Comparison of ENCODE assay signal across 21 cellular contexts in genomic region chr1:111884772-111885443, GRCh38.
DNase-seq lines count a peak whose midpoint lies in the region; ATAC-seq and TF ChIP-seq lines count a peak whose summit lies in the region.
"Had no signal": no experiment of that assay in that cellular context is flagged by ENCODE, and none has a peak within 500 bp of the region (broad histone marks: within the 10 kb centered on the region; RNA-seq: fewer than 3 reads in every experiment).

No MANE protein-coding gene starts in this region.

- ATAC-seq in heart left ventricle, result peak; percentile 73 to 81 (median 74)
- ATAC-seq in right lobe of liver, result no peak
- no peak for ATAC-seq in GM21381 (IDR thresholded peaks at IDR 0.05; ENCODE audit: unreplicated experiment)
- no peak for ATAC-seq in left colon
- ATAC-seq: K562 had no signal

- no peaks in the 10 kb centered on the region for H3K79me2 ChIP-seq in OCI-LY7 (ENCODE audit: insufficient read depth, low read depth, low read length)

- H3K36me3 ChIP-seq in OCI-LY7 (ENCODE audit: insufficient read depth, low read length) (no peaks in the 10 kb centered on the region), heart left ventricle (no peaks in the 10 kb centered on the region), right lobe of liver (no peaks in the 10 kb centered on the region)
- H3K36me3 ChIP-seq: BLaER1 treated with 17β-estradiol and CSF1 and Interleukin-3, amounts not matched to agents 10 nM and 100 nM had no signal

- 56 to 77% (median 60%) methylated on average over 8 of the region's 8 CpGs for WGBS in heart left ventricle, 4 donors
- WGBS in right lobe of liver (ENCODE audit: insufficient coverage, low coverage, low lambda C conversion rate, missing lambda C conversion rate), result 59% methylated on average over 8 of the region's 8 CpGs

- H3K4me3 ChIP-seq in OCI-LY7 (ENCODE audit: low read depth, low read length, poor library complexity, severe bottlenecking) (no peak overlapping the region), heart left ventricle (no peak overlapping the region), right lobe of liver (no peak overlapping the region)
- H3K4me3 ChIP-seq: BLaER1 treated with 17β-estradiol and CSF1 and Interleukin-3, amounts not matched to agents 10 nM and 100 nM; GM23248; K562 had no signal

- H3K27me3 ChIP-seq in heart left ventricle, result peaks cover 0 to 4% (median 0%) of the 10 kb centered on the region in 9 donors
- no peaks in the 10 kb centered on the region for H3K27me3 ChIP-seq in right lobe of liver
- H3K27me3 ChIP-seq: BLaER1 treated with 17β-estradiol and CSF1 and Interleukin-3, amounts not matched to agents 10 nM and 100 nM had no signal

- no peak overlapping the region for H2AFZ ChIP-seq in OCI-LY7 (ENCODE audit: low read length)
- H2AFZ ChIP-seq: GM23248 had no signal

- CTCF ChIA-PET in OCI-LY7 (lab: Charles Lee; ENCODE audit: unreplicated experiment), result no interaction called here

- POLR2A ChIA-PET in OCI-LY7 (lab: Charles Lee), result interaction anchor here (0.5 to 0.6 kb wide), 2 partner anchors 320 to 438 kb away, joined by 3 read pairs; no protein-coding TSS in a partner anchor

- TF ChIP-seq POLR2A in heart left ventricle (IDR thresholded peaks at IDR 0.05) (no peak), right lobe of liver (IDR thresholded peaks at IDR 0.05) (no peak)

- H3K27ac ChIP-seq in OCI-LY7 (ENCODE audit: low read depth, low read length, poor library complexity, severe bottlenecking), result no peak overlapping the region
- peak overlapping the region in 6 of 12 donors; percentile 28 to 61 (median 44) for H3K27ac ChIP-seq in heart left ventricle
- H3K27ac ChIP-seq in right lobe of liver, result no peak overlapping the region
- H3K27ac ChIP-seq: 22Rv1; BLaER1 treated with 17β-estradiol and CSF1 and Interleukin-3, amounts not matched to agents 10 nM and 100 nM; GM23248 had no signal

- H3K4me2 ChIP-seq in OCI-LY7 (ENCODE audit: low read length), result no peak overlapping the region
- H3K4me2 ChIP-seq: BLaER1 treated with 17β-estradiol and CSF1 and Interleukin-3, amounts not matched to agents 10 nM and 100 nM had no signal

- H3K9me3 ChIP-seq in OCI-LY7 (ENCODE audit: low read length), result no peaks in the 10 kb centered on the region
- H3K9me3 ChIP-seq in heart left ventricle, result no peaks in the 10 kb centered on the region
- no peaks in the 10 kb centered on the region for H3K9me3 ChIP-seq in right lobe of liver
- H3K9me3 ChIP-seq: BLaER1 treated with 17β-estradiol and CSF1 and Interleukin-3, amounts not matched to agents 10 nM and 100 nM had no signal

- DNase-seq in NCI-H345 (lab: John Stamatoyannopoulos, UW) (peak; percentile 5), NCI-H345 treated with DMSO at 0.1 percent for 48 hours (lab: John Stamatoyannopoulos, UW; ENCODE audit: unreplicated experiment) (no peak), OCI-LY7 (ENCODE audit: low spot score) (no peak), heart left ventricle (peak in 2 of 5 donors; percentile 38 to 63), right lobe of liver (no peak), retina (no peak), left colon (no peak)
- DNase-seq: ACHN; CD4-positive, alpha-beta memory T cell; GM23248; NCI-H1092; NCI-H1436; NCI-H187 treated with DMSO at 0.1 percent for 48 hours; NCI-H2107; NCI-H524; NCI-H774; OCI-M1 had no signal

- H3K4me1 ChIP-seq in OCI-LY7 (ENCODE audit: insufficient read depth, low read length, poor library complexity, severe bottlenecking), result no peaks in the 10 kb centered on the region
- H3K4me1 ChIP-seq in heart left ventricle, result peaks cover 0 to 58% (median 26%) of the 10 kb centered on the region in 12 donors
- peaks cover 0 to 39% (median 14%) of the 10 kb centered on the region in 4 donors for H3K4me1 ChIP-seq in right lobe of liver

- TF ChIP-seq CTCF in OCI-LY7 (conservative IDR thresholded peaks at IDR 0.05; ENCODE audit: low read length) (peak; percentile 24; the same call in 1 of the 2 replicates), heart left ventricle (IDR thresholded peaks at IDR 0.05) (peak in 6 of 12 donors; percentile 20 to 45 (median 26)), right lobe of liver (IDR thresholded peaks at IDR 0.05) (peak in 3 of 4 donors; percentile 16 to 36 (median 26))

- no peaks in the 10 kb centered on the region for H4K20me1 ChIP-seq in OCI-LY7 (ENCODE audit: insufficient read depth, low read length)
- H4K20me1 ChIP-seq: BLaER1 treated with 17β-estradiol and CSF1 and Interleukin-3, amounts not matched to agents 10 nM and 100 nM had no signal

- intact Hi-C loops in OCI-LY7 (cut with micrococcal nuclease; ENCODE audit: unreplicated experiment) (no loop called here), heart left ventricle (cut with DNase I) (loop anchor here in 8 of 10 donors (2.0 to 10.0 kb wide), 8 partner anchors 60 to 452 kb away; partner anchors contain the start of gene KCND3 (in 1 of the 8)), right lobe of liver (cut with DNase I) (loop anchor here in 1 of 2 donors (10.0 kb wide), 1 partner anchor 90 kb away; no protein-coding TSS in a partner anchor), left colon (cut with DNase I, micrococcal nuclease) (no loop called here)

- BruUV-seq in OCI-LY7 (replicated peaks; lab: Mats Ljungman, UMichigan), result no TSS peak

- H3K9me2 ChIP-seq in OCI-LY7 (ENCODE audit: insufficient read depth, low read length), result no peaks in the 10 kb centered on the region

Comparison
In these comparisons a context has a peak if more than half of its experiments do, and no peak if none do; other contexts are left out.
1. ATAC-seq: peak in heart left ventricle (4 of 4); none in right lobe of liver (0 of 4), GM21381 (single experiment) and left colon (single experiment).
2. intact Hi-C loops: an anchor here in heart left ventricle (2.0 to 10.0 kb wide); none called in OCI-LY7 and left colon.